In genomic region chr9:83920469-83920941, GRCh38 we compare ENCODE assay signal across 8 cellular contexts. TPM values are rescaled to one million over a fixed set of nuclear protein-coding genes. Genes with fewer than 3 reads are reported as not detected.
DNase-seq lines count a peak whose midpoint lies in the region; ATAC-seq and TF ChIP-seq lines count a peak whose summit lies in the region.

No MANE protein-coding gene starts in this region.

- peak overlapping the region; percentile 53 for H3K9ac ChIP-seq in mesendoderm (ENCODE audit: low read length)

- no peak overlapping the region for H2BK15ac ChIP-seq in mesendoderm (replicated peaks; ENCODE audit: low read depth)

- in situ Hi-C loops in Panc1 (cut with HindIII; ENCODE audit: low pct_unique_long_range_greater_than_20kb, low sequenced_read_pairs) = no loop called here

- H4K8ac ChIP-seq in mesendoderm (ENCODE audit: low read depth, low read length) = no peak overlapping the region

- CTCF ChIA-PET in Panc1 (lab: Charles Lee) = no interaction called here

- H3K4me3 ChIP-seq in Panc1 (ENCODE audit: low read depth in 2 of 2, low read length in 2 of 2) (peak overlapping the region; percentile 54 to 79), mesendoderm (ENCODE audit: low read length) (peak overlapping the region; percentile 28), tibial nerve (peak overlapping the region; percentile 62 to 91 (median 76))

- TSS peak; percentile 82 for BruUV-seq in Panc1 (replicated peaks; lab: Mats Ljungman, UMichigan)

- TF ChIP-seq EP300 in tibial nerve (IDR thresholded peaks at IDR 0.05) = no peak

- no peak overlapping the region for H3K4ac ChIP-seq in mesendoderm (ENCODE audit: low read depth, low read length)

- H3K56ac ChIP-seq in mesendoderm (ENCODE audit: low read length) = peak overlapping the region; percentile 74

- H2BK120ac ChIP-seq in mesendoderm (ENCODE audit: low read depth, low read length) = no peak overlapping the region

- TF ChIP-seq CTCF in Panc1 (IDR thresholded peaks at IDR 0.05) (no peak), tibial nerve (IDR thresholded peaks at IDR 0.05) (peak in 2 of 5 experiments; percentile 4 to 12)

- peak overlapping the region; percentile 86 to 89 for H3K4me3 Mint-ChIP-seq in effector memory CD8-positive, alpha-beta T cell

- H3K27ac ChIP-seq in Panc1 (ENCODE audit: low read length) (peak overlapping the region; percentile 90), mesendoderm (ENCODE audit: low read depth, low read length) (peak overlapping the region; percentile 91), tibial nerve (peak overlapping the region; percentile 92 to 99 (median 94))

- no peaks in the 10 kb centered on the region for H3K27me3 ChIP-seq in Panc1 (ENCODE audit: control insufficient read depth, insufficient read depth, low read length)
- H3K27me3 ChIP-seq in mesendoderm (ENCODE audit: insufficient read depth, low read length, poor library complexity) = no peaks in the 10 kb centered on the region
- no peaks in the 10 kb centered on the region for H3K27me3 ChIP-seq in tibial nerve

- H2AK5ac ChIP-seq in mesendoderm (ENCODE audit: low read length) = no peak overlapping the region

- H3K18ac ChIP-seq in mesendoderm (ENCODE audit: low read length) = peak overlapping the region; percentile 94

- no CpG with 5 or more reads among the region's 17 CpGs for WGBS in mesendoderm (ENCODE audit: extremely low coverage, insufficient coverage, low lambda C conversion rate)
- WGBS in tibial nerve, 2 donors = 2% methylated on average over 17 of the region's 17 CpGs

- no peaks in the 10 kb centered on the region for H3K79me2 ChIP-seq in mesendoderm (ENCODE audit: control insufficient read depth, insufficient read depth, low read length)

- intact Hi-C loops in Panc1 (cut with micrococcal nuclease; ENCODE audit: unreplicated experiment) = no loop called here

- peak overlapping the region; percentile 11 for H3K4me2 ChIP-seq in mesendoderm (ENCODE audit: low read length)

- no peak overlapping the region for H3K23ac ChIP-seq in mesendoderm (ENCODE audit: low read length)

- no peaks in the 10 kb centered on the region for H3K9me3 Mint-ChIP-seq in effector memory CD8-positive, alpha-beta T cell

- DNase-seq in EL (peak; percentile 43), Panc1 (ENCODE audit: low read depth, low spot score) (peak; percentile 52), mesendoderm (peak; percentile 88), tibial nerve (ENCODE audit: low spot score in 2 of 2) (peak in 1 of 2 donors; percentile 20), hepatic stellate cell (ENCODE audit: low spot score) (no peak)
- no peak for DNase-seq in effector memory CD8-positive, alpha-beta T cell

- no peaks in the 10 kb centered on the region for H3K27me3 Mint-ChIP-seq in effector memory CD8-positive, alpha-beta T cell

- H3K79me1 ChIP-seq in mesendoderm (ENCODE audit: low read length) = no peaks in the 10 kb centered on the region

- peak overlapping the region; percentile 97 for H3K27ac Mint-ChIP-seq in effector memory CD8-positive, alpha-beta T cell

- H4K5ac ChIP-seq in mesendoderm (ENCODE audit: low read length) = no peak overlapping the region

- H3K36me3 Mint-ChIP-seq in effector memory CD8-positive, alpha-beta T cell (ENCODE audit: insufficient read depth) = peaks cover 13% of the 10 kb centered on the region

- H3K4me1 ChIP-seq in Panc1 (ENCODE audit: control insufficient read depth, insufficient read depth, low read length) (no peaks in the 10 kb centered on the region; the same call in 1 of the 2 replicates), mesendoderm (ENCODE audit: control insufficient read depth, low read depth, low read length) (no peaks in the 10 kb centered on the region), tibial nerve (peaks cover 0 to 16% (median 7%) of the 10 kb centered on the region in 4 donors)

- no peaks in the 10 kb centered on the region for H3K9me3 ChIP-seq in Panc1 (ENCODE audit: control insufficient read depth, insufficient read depth, low read depth, low read length)
- no peaks in the 10 kb centered on the region for H3K9me3 ChIP-seq in tibial nerve

- POLR2A ChIA-PET in Panc1 (lab: Charles Lee) = no interaction called here

- H3K36me3 ChIP-seq in Panc1 (ENCODE audit: control insufficient read depth, insufficient read depth, low read length) (no peaks in the 10 kb centered on the region), mesendoderm (ENCODE audit: control insufficient read depth, insufficient read depth, low read length) (no peaks in the 10 kb centered on the region), tibial nerve (no peaks in the 10 kb centered on the region)

- H2BK5ac ChIP-seq in mesendoderm (ENCODE audit: low read length) = no peak overlapping the region

- H3K4me1 Mint-ChIP-seq in effector memory CD8-positive, alpha-beta T cell (ENCODE audit: low read depth in 2 of 2) = peaks cover 4 to 20% of the 10 kb centered on the region in 2 donors

- peak; percentile 23 for ATAC-seq in GM19463 (IDR thresholded peaks at IDR 0.05; ENCODE audit: unreplicated experiment)
- ATAC-seq in HG03520 (IDR thresholded peaks at IDR 0.05; ENCODE audit: unreplicated experiment) = peak; percentile 6
- peak; percentile 24 for ATAC-seq in Panc1
- peak; percentile 38 for ATAC-seq in effector memory CD8-positive, alpha-beta T cell (replicated peaks)

- TF ChIP-seq POLR2A in tibial nerve (IDR thresholded peaks at IDR 0.05) = no peak

RNA-seq across cellular contexts. Expression of gene KIF27, which starts 0.7 kb away (rescaled TPM):
- total RNA-seq in Panc1 (2021; ENCODE audit: unreplicated experiment) (3.4 TPM), tibial nerve (10 to 100 TPM in 1 of 4 donors, 1 to 10 TPM in 3; 7.5 to 11.1 (median 9.9) TPM)
- polyA plus RNA-seq in Panc1 (2012; ENCODE audit: insufficient read length) = 1.3 TPM
- 1.5 TPM for polyA plus RNA-seq in mesendoderm (2013, experiment 1 of 2)
- polyA plus RNA-seq in mesendoderm (2013, experiment 2 of 2) = 1.5 TPM

RNA-seq across cellular contexts. Expression of gene HNRNPK, which starts 59.5 kb away (rescaled TPM):
- total RNA-seq in Panc1 (2021; ENCODE audit: unreplicated experiment) = 495 TPM
- polyA plus RNA-seq in Panc1 (2012; ENCODE audit: insufficient read length) = 383 TPM
- 765 TPM for polyA plus RNA-seq in mesendoderm (2013, experiment 1 of 2)
- polyA plus RNA-seq in mesendoderm (2013, experiment 2 of 2) = 777 TPM
- 100 to 1,000 TPM; 282 to 404 (median 349) TPM for total RNA-seq in tibial nerve

Comparison
In these comparisons a context has a peak if more than half of its experiments do, and no peak if none do; other contexts are left out.
1. DNase-seq: peak in EL (single experiment), Panc1 (single experiment) and mesendoderm (single experiment); none in effector memory CD8-positive, alpha-beta T cell (0 of 3) and hepatic stellate cell (single experiment).
2. Peak in every context shown above with its lines, with median percentiles within 50 percentile points of each other: ATAC-seq, H3K27ac ChIP-seq and H3K4me3 ChIP-seq.